Comparison of ENCODE assay signal across 9 cellular contexts in the genomic region with DNA sequence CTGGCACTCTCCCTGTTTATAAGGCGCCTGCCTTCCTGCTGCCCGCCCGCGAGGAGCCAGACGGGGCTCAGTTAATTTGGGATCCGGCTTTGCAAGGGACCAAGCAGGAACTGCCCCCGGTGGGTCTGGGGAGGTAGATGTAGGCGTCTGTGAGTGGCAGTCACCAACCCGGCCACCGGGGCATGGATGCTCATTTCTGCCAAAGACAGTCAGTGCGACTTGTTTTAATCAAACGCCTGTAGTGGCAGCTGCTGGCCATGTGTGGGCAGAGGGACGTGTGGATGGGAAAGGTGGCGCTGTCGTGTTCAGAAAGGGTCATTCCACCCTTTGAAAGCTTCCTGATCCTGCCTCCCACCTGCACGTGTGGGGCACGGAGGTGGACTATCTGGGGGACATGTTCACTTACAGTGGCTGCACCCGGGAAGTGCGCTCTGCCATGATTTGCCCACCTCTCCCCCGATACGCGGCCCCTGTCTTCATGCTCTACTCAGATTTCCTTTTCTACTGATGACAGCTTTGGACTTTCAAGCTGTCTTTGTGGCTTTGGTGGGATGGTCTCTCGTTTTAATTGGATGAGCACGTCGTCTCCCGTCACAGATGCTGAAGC.
DNase-seq lines count a peak whose midpoint lies in the region; ATAC-seq and TF ChIP-seq lines count a peak whose summit lies in the region.
"Had no signal": no experiment of that assay in that cellular context is flagged by ENCODE, and none has a peak within 500 bp of the region (broad histone marks: within the 10 kb centered on the region; RNA-seq: fewer than 3 reads in every experiment).

No MANE protein-coding gene starts in this region.

- peak overlapping the region; percentile 68 for H3K27ac ChIP-seq in RWPE1

- no peaks in the 10 kb centered on the region for H3K9me3 Mint-ChIP-seq in activated naive CD4-positive, alpha-beta T cell treated with anti-CD3 and anti-CD28 coated beads for 36 hours
- no peaks in the 10 kb centered on the region for H3K9me3 Mint-ChIP-seq in activated CD4-positive, alpha-beta memory T cell treated with anti-CD3 and anti-CD28 coated beads for 36 hours
- H3K9me3 Mint-ChIP-seq: activated naive CD4-positive, alpha-beta T cell treated with anti-CD3 and anti-CD28 coated beads, Interleukin-2, amount 50 U/mL, for 72 hours had no signal

- intact Hi-C loops in activated naive CD4-positive, alpha-beta T cell treated with anti-CD3 and anti-CD28 coated beads for 36 hours (cut with micrococcal nuclease), result no loop called here
- intact Hi-C loops in activated CD4-positive, alpha-beta memory T cell treated with anti-CD3 and anti-CD28 coated beads for 36 hours (cut with micrococcal nuclease), result no loop called here

- CTCF ChIA-PET in activated naive CD4-positive, alpha-beta T cell treated with anti-CD3 and anti-CD28 coated beads for 36 hours (lab: Charles Lee), result no interaction called here
- CTCF ChIA-PET in RWPE1 (lab: Yijun Ruan, JAX), result interaction anchor here (0.6 to 1.1 kb wide), 7 partner anchors 8 to 690 kb away, joined by 3 to 5 read pairs (median 3); no protein-coding TSS in a partner anchor
- CTCF ChIA-PET in activated CD4-positive, alpha-beta memory T cell treated with anti-CD3 and anti-CD28 coated beads for 36 hours (lab: Charles Lee), result interaction anchor here (0.7 kb wide), 1 partner anchor 1365 kb away, joined by 3 read pairs; no protein-coding TSS in a partner anchor

- TF ChIP-seq CTCF in RWPE1 (conservative IDR thresholded peaks at IDR 0.05; ENCODE audit: low read depth), result no peak

- DNase-seq in activated naive CD4-positive, alpha-beta T cell treated with anti-CD3 and anti-CD28 coated beads for 36 hours, result peak; percentile 12
- no peak for DNase-seq in activated naive CD4-positive, alpha-beta T cell (lab: John Stamatoyannopoulos, UW)
- DNase-seq in RWPE1 (ENCODE audit: low spot score), result no peak
- peak; percentile 42 for DNase-seq in fibroblast of peridontal ligament (ENCODE audit: extremely low read depth)
- peak; percentile 81 for DNase-seq in retina
- no peak for DNase-seq in activated CD4-positive, alpha-beta memory T cell treated with anti-CD3 and anti-CD28 coated beads for 36 hours
- no peak for DNase-seq in stimulated activated naive CD4-positive, alpha-beta T cell treated with Interleukin-2 at 50 U/mL for 16 hours (lab: John Stamatoyannopoulos, UW)

- H3K4me1 Mint-ChIP-seq in activated naive CD4-positive, alpha-beta T cell treated with anti-CD3 and anti-CD28 coated beads for 36 hours (ENCODE audit: low read depth), result no peaks in the 10 kb centered on the region
- no peaks in the 10 kb centered on the region for H3K4me1 Mint-ChIP-seq in activated CD4-positive, alpha-beta memory T cell treated with anti-CD3 and anti-CD28 coated beads for 36 hours (ENCODE audit: low read depth)

- H3K36me3 Mint-ChIP-seq in activated naive CD4-positive, alpha-beta T cell treated with anti-CD3 and anti-CD28 coated beads for 36 hours (ENCODE audit: low read depth), result no peaks in the 10 kb centered on the region
- H3K36me3 Mint-ChIP-seq in activated CD4-positive, alpha-beta memory T cell treated with anti-CD3 and anti-CD28 coated beads for 36 hours, result no peaks in the 10 kb centered on the region
- H3K36me3 Mint-ChIP-seq: activated naive CD4-positive, alpha-beta T cell treated with anti-CD3 and anti-CD28 coated beads, Interleukin-2, amount 50 U/mL, for 72 hours had no signal

- POLR2A ChIA-PET in RWPE1 (lab: Yijun Ruan, JAX; ENCODE audit: low non-redundant PET), result no interaction called here
- POLR2A ChIA-PET in activated CD4-positive, alpha-beta memory T cell treated with anti-CD3 and anti-CD28 coated beads for 36 hours (lab: Charles Lee), result no interaction called here

- no peak for ATAC-seq in HG03378 (IDR thresholded peaks at IDR 0.05; ENCODE audit: unreplicated experiment)

- H3K27ac Mint-ChIP-seq in activated naive CD4-positive, alpha-beta T cell treated with anti-CD3 and anti-CD28 coated beads for 36 hours, result no peak overlapping the region
- H3K27ac Mint-ChIP-seq in activated CD4-positive, alpha-beta memory T cell treated with anti-CD3 and anti-CD28 coated beads for 36 hours, result no peak overlapping the region
- H3K27ac Mint-ChIP-seq: activated naive CD4-positive, alpha-beta T cell treated with anti-CD3 and anti-CD28 coated beads, Interleukin-2, amount 50 U/mL, for 72 hours had no signal

- no peak overlapping the region for H3K4me3 Mint-ChIP-seq in activated naive CD4-positive, alpha-beta T cell treated with anti-CD3 and anti-CD28 coated beads for 36 hours
- H3K4me3 Mint-ChIP-seq in activated CD4-positive, alpha-beta memory T cell treated with anti-CD3 and anti-CD28 coated beads for 36 hours, result no peak overlapping the region

- peaks cover 61% of the 10 kb centered on the region for H3K27me3 Mint-ChIP-seq in activated naive CD4-positive, alpha-beta T cell treated with anti-CD3 and anti-CD28 coated beads for 36 hours (ENCODE audit: low read depth)
- H3K27me3 Mint-ChIP-seq in activated CD4-positive, alpha-beta memory T cell treated with anti-CD3 and anti-CD28 coated beads for 36 hours, result peaks cover 62% of the 10 kb centered on the region

Comparison
In these comparisons a context has a peak if more than half of its experiments do, and no peak if none do; other contexts are left out.
1. DNase-seq: peak in activated naive CD4-positive, alpha-beta T cell treated with anti-CD3 and anti-CD28 coated beads for 36 hours (single experiment), fibroblast of peridontal ligament (single experiment) and retina (single experiment); none in activated naive CD4-positive, alpha-beta T cell (0 of 4), RWPE1 (single experiment), activated CD4-positive, alpha-beta memory T cell treated with anti-CD3 and anti-CD28 coated beads for 36 hours (single experiment) and stimulated activated naive CD4-positive, alpha-beta T cell treated with Interleukin-2 at 50 U/mL for 16 hours (single experiment).